In genomic region chr2:160433466-160434172, GRCh38 we compare ENCODE assay signal across 15 cellular contexts. TPM values are rescaled to one million over a fixed set of nuclear protein-coding genes. Genes with fewer than 3 reads are reported as not detected.
DNase-seq lines count a peak whose midpoint lies in the region; ATAC-seq, FAIRE-seq and TF ChIP-seq lines count a peak whose summit lies in the region.
"Had no signal": no experiment of that assay in that cellular context is flagged by ENCODE, and none has a peak within 500 bp of the region (broad histone marks: within the 10 kb centered on the region; RNA-seq: fewer than 3 reads in every experiment).

No MANE protein-coding gene starts in this region.

- no peak overlapping the region for H3K4me3 ChIP-seq in mesenchymal stem cell (ENCODE audit: insufficient read depth in 1 of 2, low read depth in 1 of 2, low read length in 2 of 2)
- H3K4me3 ChIP-seq in tibial nerve: no peak overlapping the region
- H3K4me3 ChIP-seq: gastroesophageal sphincter had no signal

- no TSS peak for BruUV-seq in Calu3 (replicated peaks; lab: Mats Ljungman, UMichigan)

- no peak overlapping the region for H3K18ac ChIP-seq in mesenchymal stem cell (ENCODE audit: low read depth in 1 of 2, low read length in 2 of 2)

- TF ChIP-seq POLR2A in GM12891 (IDR thresholded peaks at IDR 0.05; ENCODE audit: low read depth, low read length): no peak
- TF ChIP-seq POLR2A in tibial nerve (IDR thresholded peaks at IDR 0.05): no peak

- H2AK5ac ChIP-seq in mesenchymal stem cell (ENCODE audit: low read length, severe bottlenecking): no peak overlapping the region

- TF ChIP-seq EP300 in Ishikawa (IDR thresholded peaks at IDR 0.05; ENCODE audit: borderline replicate concordance) (no peak), tibial nerve (IDR thresholded peaks at IDR 0.05) (no peak)

- H3K4me2 ChIP-seq in mesenchymal stem cell (ENCODE audit: low read length, poor library complexity, severe bottlenecking): no peak overlapping the region

- H3K9me3 ChIP-seq in mesenchymal stem cell (ENCODE audit: control insufficient read depth, low read length): peaks cover 10% of the 10 kb centered on the region
- peaks cover 0 to 6% (median 0%) of the 10 kb centered on the region in 4 donors for H3K9me3 ChIP-seq in tibial nerve

- DNase-seq in Calu3: no peak
- DNase-seq in activated naive CD8-positive, alpha-beta T cell treated with anti-CD3 and anti-CD28 coated beads, Interleukin-2, amount 50 U/mL, for 24 hours: no peak
- no peak for DNase-seq in mesenchymal stem cell
- no peak for DNase-seq in GM12891 (ENCODE audit: insufficient read length, low spot score)
- no peak for DNase-seq in tibial nerve (ENCODE audit: low spot score in 2 of 2)
- DNase-seq: activated B cell treated with CpG ODN at 0.5 μM for 24 hours; COR-L47; GOT3; NCI-H226; SHP77; stimulated activated CD4-positive, alpha-beta T cell treated with anti-CD3 and anti-CD28 coated beads, Interleukin-2, amount 100 ng/mL, for 24 hours; stimulated activated naive B cell treated with anti-CD40 and anti-IgM and Interleukin-4, amounts not matched to agents 10 μg/mL and 1 μg/mL and 100 μg/mL, for 72 hours had no signal

- no peaks in the 10 kb centered on the region for H3K27me3 ChIP-seq in mesenchymal stem cell (ENCODE audit: control insufficient read depth in 1 of 2, insufficient read depth in 1 of 2, low read length in 2 of 2)
- H3K27me3 ChIP-seq in tibial nerve: no peaks in the 10 kb centered on the region
- H3K27me3 ChIP-seq: gastroesophageal sphincter had no signal

- no peak overlapping the region for H3K4me3 Mint-ChIP-seq in Calu3 (ENCODE audit: low read depth, unreplicated experiment)
- no peak overlapping the region for H3K4me3 Mint-ChIP-seq in activated naive CD8-positive, alpha-beta T cell treated with anti-CD3 and anti-CD28 coated beads, Interleukin-2, amount 50 U/mL, for 24 hours
- H3K4me3 Mint-ChIP-seq: activated B cell treated with CpG ODN at 0.5 μM for 24 hours; stimulated activated naive B cell treated with anti-CD40 and anti-IgM and Interleukin-4, amounts not matched to agents 10 μg/mL and 1 μg/mL and 100 μg/mL, for 72 hours had no signal

- peaks cover 4 to 49% of the 10 kb centered on the region in 2 experiments for H3K36me3 ChIP-seq in mesenchymal stem cell (ENCODE audit: control insufficient read depth in 1 of 2, insufficient read depth in 2 of 2, low read depth in 1 of 2, low read length in 2 of 2)
- peaks cover 0 to 10% (median 0%) of the 10 kb centered on the region in 3 donors for H3K36me3 ChIP-seq in tibial nerve

- peak; percentile 54 for ATAC-seq in activated naive CD8-positive, alpha-beta T cell treated with anti-CD3 and anti-CD28 coated beads, Interleukin-2, amount 50 U/mL, for 24 hours
- no peak for ATAC-seq in HG03521 (IDR thresholded peaks at IDR 0.05; ENCODE audit: unreplicated experiment)
- ATAC-seq: gastroesophageal sphincter; stimulated activated naive B cell treated with anti-CD40 and anti-IgM and Interleukin-4, amounts not matched to agents 10 μg/mL and 1 μg/mL and 100 μg/mL, for 72 hours had no signal

- no peak overlapping the region for H4K8ac ChIP-seq in mesenchymal stem cell (ENCODE audit: low read length)

- no peaks in the 10 kb centered on the region for H3K9me3 Mint-ChIP-seq in Calu3 (ENCODE audit: low read depth, unreplicated experiment)
- peaks cover 18% of the 10 kb centered on the region for H3K9me3 Mint-ChIP-seq in activated naive CD8-positive, alpha-beta T cell treated with anti-CD3 and anti-CD28 coated beads, Interleukin-2, amount 50 U/mL, for 24 hours
- H3K9me3 Mint-ChIP-seq: activated B cell treated with CpG ODN at 0.5 μM for 24 hours; stimulated activated naive B cell treated with anti-CD40 and anti-IgM and Interleukin-4, amounts not matched to agents 10 μg/mL and 1 μg/mL and 100 μg/mL, for 72 hours had no signal

- TF ChIP-seq RAD21 in Ishikawa (IDR thresholded peaks at IDR 0.05; ENCODE audit: low read depth): no peak

- H3K27ac ChIP-seq in mesenchymal stem cell (ENCODE audit: low read length, poor library complexity, severe bottlenecking) (no peak overlapping the region), tibial nerve (peak overlapping the region in 2 of 4 donors; percentile 54 to 72)

- H3K27ac Mint-ChIP-seq in Calu3 (ENCODE audit: unreplicated experiment): peak overlapping the region; percentile 23
- H3K27ac Mint-ChIP-seq in activated naive CD8-positive, alpha-beta T cell treated with anti-CD3 and anti-CD28 coated beads, Interleukin-2, amount 50 U/mL, for 24 hours: no peak overlapping the region
- H3K27ac Mint-ChIP-seq: activated B cell treated with CpG ODN at 0.5 μM for 24 hours; stimulated activated naive B cell treated with anti-CD40 and anti-IgM and Interleukin-4, amounts not matched to agents 10 μg/mL and 1 μg/mL and 100 μg/mL, for 72 hours had no signal

- no peak overlapping the region for H3K23ac ChIP-seq in mesenchymal stem cell (ENCODE audit: low read length in 2 of 2)

- CTCF ChIA-PET in Calu3 (lab: Charles Lee): interaction anchor here (0.6 to 2.8 kb wide), 3 partner anchors 51 to 537 kb away, joined by 3 to 12 read pairs (median 5); no protein-coding TSS in a partner anchor

- H2AFZ ChIP-seq in mesenchymal stem cell (ENCODE audit: low read depth, low read length): no peak overlapping the region

- intact Hi-C loops in Calu3 (cut with micrococcal nuclease; ENCODE audit: unreplicated experiment): loop anchor here (2.0 kb wide), 1 partner anchor 319 kb away; no protein-coding TSS in a partner anchor

- H3K4me1 ChIP-seq in mesenchymal stem cell (ENCODE audit: control insufficient read depth, insufficient read depth, low read depth, low read length) (peaks cover 1% of the 10 kb centered on the region), tibial nerve (peaks cover 0 to 41% (median 5%) of the 10 kb centered on the region in 4 donors)

- peak overlapping the region; percentile 43 for H3K9ac ChIP-seq in mesenchymal stem cell (ENCODE audit: low read length)

- no peak overlapping the region for H2BK120ac ChIP-seq in mesenchymal stem cell (ENCODE audit: low read depth, low read length)

- no peak for TF ChIP-seq CTCF in Calu3 (IDR thresholded peaks at IDR 0.05; ENCODE audit: unreplicated experiment)
- TF ChIP-seq CTCF in tibial nerve (IDR thresholded peaks at IDR 0.05): no peak

- H3K79me1 ChIP-seq in mesenchymal stem cell (replicated peaks; ENCODE audit: low read length, poor library complexity, severe bottlenecking): peaks cover 15% of the 10 kb centered on the region

- FAIRE-seq in GM12891 (lab: Jason Lieb, UNC): no peak

- no peak overlapping the region for H2BK15ac ChIP-seq in mesenchymal stem cell (ENCODE audit: low read depth, poor library complexity, severe bottlenecking)

- no peak overlapping the region for H4K91ac ChIP-seq in mesenchymal stem cell (ENCODE audit: low read length)

- no peaks in the 10 kb centered on the region for H3K36me3 Mint-ChIP-seq in Calu3 (ENCODE audit: insufficient read depth, unreplicated experiment)
- peaks cover 19% of the 10 kb centered on the region for H3K36me3 Mint-ChIP-seq in activated naive CD8-positive, alpha-beta T cell treated with anti-CD3 and anti-CD28 coated beads, Interleukin-2, amount 50 U/mL, for 24 hours (ENCODE audit: low read depth)
- H3K36me3 Mint-ChIP-seq: stimulated activated naive B cell treated with anti-CD40 and anti-IgM and Interleukin-4, amounts not matched to agents 10 μg/mL and 1 μg/mL and 100 μg/mL, for 72 hours had no signal

- peaks cover 33% of the 10 kb centered on the region for H3K4me1 Mint-ChIP-seq in Calu3 (ENCODE audit: low read depth, unreplicated experiment)
- peaks cover 41% of the 10 kb centered on the region for H3K4me1 Mint-ChIP-seq in activated naive CD8-positive, alpha-beta T cell treated with anti-CD3 and anti-CD28 coated beads, Interleukin-2, amount 50 U/mL, for 24 hours

- H3K14ac ChIP-seq in mesenchymal stem cell (ENCODE audit: low read length in 2 of 2): no peak overlapping the region

- H2BK12ac ChIP-seq in mesenchymal stem cell (ENCODE audit: low read length in 2 of 2): no peak overlapping the region

- WGBS in mesenchymal stem cell: 100% methylated on average over 2 of the region's 5 CpGs
- 59% methylated on average over 5 of the region's 5 CpGs for WGBS in tibial nerve, 2 donors

- H3K27me3 Mint-ChIP-seq in Calu3 (ENCODE audit: unreplicated experiment): no peaks in the 10 kb centered on the region
- H3K27me3 Mint-ChIP-seq in activated naive CD8-positive, alpha-beta T cell treated with anti-CD3 and anti-CD28 coated beads, Interleukin-2, amount 50 U/mL, for 24 hours: peaks cover 3% of the 10 kb centered on the region
- H3K27me3 Mint-ChIP-seq: stimulated activated naive B cell treated with anti-CD40 and anti-IgM and Interleukin-4, amounts not matched to agents 10 μg/mL and 1 μg/mL and 100 μg/mL, for 72 hours had no signal

- no peak overlapping the region for H3K4ac ChIP-seq in mesenchymal stem cell (ENCODE audit: low read depth in 1 of 2, low read length in 2 of 2)

- H2BK5ac ChIP-seq in mesenchymal stem cell (ENCODE audit: low read depth, low read length, poor library complexity, severe bottlenecking): no peak overlapping the region

TF ChIP-seq in Ishikawa, 13 proteins besides CTCF, POLR2A, EP300 and RAD21:
- TF ChIP-seq YY1 (IDR thresholded peaks at IDR 0.05; ENCODE audit: low read depth): no peak
- peak; percentile 83 for TF ChIP-seq CEBPB (IDR thresholded peaks at IDR 0.05)
- no peak for TF ChIP-seq FOXM1 (IDR thresholded peaks at IDR 0.05; ENCODE audit: borderline replicate concordance, low read depth)

TF ChIP-seq in GM12891, 5 proteins besides CTCF, POLR2A, EP300 and RAD21:
- TF ChIP-seq SPI1 (IDR thresholded peaks at IDR 0.05; ENCODE audit: low read depth, low read length) (no peak), POLR2AphosphoS5 (IDR thresholded peaks at IDR 0.05; ENCODE audit: low read depth, low read length) (no peak), PAX5 (IDR thresholded peaks at IDR 0.05; ENCODE audit: insufficient read depth, low read length, severe bottlenecking) (no peak), TAF1 (IDR thresholded peaks at IDR 0.05; ENCODE audit: low read depth, low read length) (no peak), POU2F2 (IDR thresholded peaks at IDR 0.05; ENCODE audit: low read depth, low read length) (no peak)

RNA-seq across cellular contexts. Expression of gene RBMS1, which starts 60.0 kb away (rescaled TPM):
- total RNA-seq in Calu3 (2022) (57.9 and 61.9 TPM in 2 replicates), tibial nerve (10 to 100 TPM; 68.1 to 83.4 (median 72.5) TPM)
- polyA plus RNA-seq in mesenchymal stem cell (2013, experiment 1 of 2): 159 TPM
- polyA plus RNA-seq in mesenchymal stem cell (2013, experiment 2 of 2): 180 TPM
- polyA plus RNA-seq in GM12891 (2012; ENCODE audit: low read depth, missing spikeins): 0.14 TPM
